In genomic region chr1:147083919-147084272, GRCh38 we compare ENCODE assay signal across 8 cellular contexts.
DNase-seq lines count a peak whose midpoint lies in the region; ATAC-seq and TF ChIP-seq lines count a peak whose summit lies in the region.

No MANE protein-coding gene starts in this region.

- POLR2A ChIA-PET in activated CD4-positive, alpha-beta memory T cell treated with anti-CD3 and anti-CD28 coated beads, Interleukin-2, amount 10 ng/mL, durations not matched to agents 7 days and 5 days (lab: Charles Lee): interaction anchor here (0.6 to 2.0 kb wide), 35 partner anchors 8 to 1803 kb away, joined by 3 to 77 read pairs (median 6); partner anchors contain the start of genes ACP6, BCL9, CHD1L and FMO5

- peaks cover 27% of the 10 kb centered on the region for H3K4me1 Mint-ChIP-seq in T-helper 2 cell treated with Interferon-gamma antibody and Interleukin-4, amounts not matched to agents 5 μg/mL and 100 μg/mL, for 36 hours (ENCODE audit: low read depth)
- H3K4me1 Mint-ChIP-seq in activated CD4-positive, alpha-beta memory T cell treated with anti-CD3 and anti-CD28 coated beads, Interleukin-2, amount 10 ng/mL, durations not matched to agents 7 days and 5 days: peaks cover 46% of the 10 kb centered on the region
- H3K4me1 Mint-ChIP-seq in stimulated activated naive CD8-positive, alpha-beta T cell treated with anti-CD3 and anti-CD28 coated beads, Interleukin-15, amount 100 ng/mL, for 72 hours: peaks cover 48% of the 10 kb centered on the region

- H3K9me3 ChIP-seq in iPS-18c (ENCODE audit: control insufficient read depth, insufficient read depth, low read length): peaks cover 3% of the 10 kb centered on the region

- H3K9me3 Mint-ChIP-seq in T-helper 2 cell treated with Interferon-gamma antibody and Interleukin-4, amounts not matched to agents 5 μg/mL and 100 μg/mL, for 36 hours: no peaks in the 10 kb centered on the region
- no peaks in the 10 kb centered on the region for H3K9me3 Mint-ChIP-seq in activated CD4-positive, alpha-beta memory T cell treated with anti-CD3 and anti-CD28 coated beads, Interleukin-2, amount 10 ng/mL, durations not matched to agents 7 days and 5 days
- no peaks in the 10 kb centered on the region for H3K9me3 Mint-ChIP-seq in stimulated activated naive CD8-positive, alpha-beta T cell treated with anti-CD3 and anti-CD28 coated beads, Interleukin-15, amount 100 ng/mL, for 72 hours

- H3K27me3 Mint-ChIP-seq in T-helper 2 cell treated with Interferon-gamma antibody and Interleukin-4, amounts not matched to agents 5 μg/mL and 100 μg/mL, for 36 hours (ENCODE audit: low read depth): peaks cover 78% of the 10 kb centered on the region
- peaks cover 61% of the 10 kb centered on the region for H3K27me3 Mint-ChIP-seq in activated CD4-positive, alpha-beta memory T cell treated with anti-CD3 and anti-CD28 coated beads, Interleukin-2, amount 10 ng/mL, durations not matched to agents 7 days and 5 days
- H3K27me3 Mint-ChIP-seq in stimulated activated naive CD8-positive, alpha-beta T cell treated with anti-CD3 and anti-CD28 coated beads, Interleukin-15, amount 100 ng/mL, for 72 hours: peaks cover 59% of the 10 kb centered on the region

- CTCF ChIA-PET in activated CD4-positive, alpha-beta memory T cell treated with anti-CD3 and anti-CD28 coated beads, Interleukin-2, amount 10 ng/mL, durations not matched to agents 7 days and 5 days (lab: Charles Lee): interaction anchor here (0.8 kb wide), 1 partner anchor 159 kb away, joined by 4 read pairs; the partner anchor contains the start of gene CHD1L

- TF ChIP-seq CTCF in GM13977 (IDR thresholded peaks at IDR 0.05; ENCODE audit: extremely low read depth, insufficient read depth, missing control alignments): no peak

- peak overlapping the region; percentile 41; the same call in 1 of the 2 replicates for H3K4me3 ChIP-seq in iPS-18c (ENCODE audit: insufficient read depth, low read depth, low read length)

- H3K27ac Mint-ChIP-seq in T-helper 2 cell treated with Interferon-gamma antibody and Interleukin-4, amounts not matched to agents 5 μg/mL and 100 μg/mL, for 36 hours: no peak overlapping the region
- H3K27ac Mint-ChIP-seq in activated CD4-positive, alpha-beta memory T cell treated with anti-CD3 and anti-CD28 coated beads, Interleukin-2, amount 10 ng/mL, durations not matched to agents 7 days and 5 days: peak overlapping the region; percentile 98
- H3K27ac Mint-ChIP-seq in stimulated activated naive CD8-positive, alpha-beta T cell treated with anti-CD3 and anti-CD28 coated beads, Interleukin-15, amount 100 ng/mL, for 72 hours: peak overlapping the region; percentile 100

- in situ Hi-C loops in GM13977 (cut with MboI; ENCODE audit: low pct_unique_long_range_greater_than_20kb, low sequenced_read_pairs, unreplicated experiment): no loop called here

- no peak for DNase-seq in T-helper 2 cell treated with Interferon-gamma antibody and Interleukin-4, amounts not matched to agents 5 μg/mL and 100 μg/mL, for 36 hours (ENCODE audit: low spot score)
- DNase-seq in T-helper 2 cell: no peak
- DNase-seq in activated CD4-positive, alpha-beta memory T cell treated with anti-CD3 and anti-CD28 coated beads, Interleukin-2, amount 10 ng/mL, durations not matched to agents 7 days and 5 days: no peak
- no peak for DNase-seq in stimulated activated naive CD8-positive, alpha-beta T cell treated with anti-CD3 and anti-CD28 coated beads, Interleukin-15, amount 100 ng/mL, for 72 hours
- DNase-seq in hypothalamus (lab: John Stamatoyannopoulos, UW): no peak
- DNase-seq in GM13977 (ENCODE audit: low spot score): no peak
- DNase-seq in NCI-H187 (lab: John Stamatoyannopoulos, UW): no peak

- H3K4me3 Mint-ChIP-seq in T-helper 2 cell treated with Interferon-gamma antibody and Interleukin-4, amounts not matched to agents 5 μg/mL and 100 μg/mL, for 36 hours: peak overlapping the region; percentile 95
- peak overlapping the region; percentile 89 for H3K4me3 Mint-ChIP-seq in activated CD4-positive, alpha-beta memory T cell treated with anti-CD3 and anti-CD28 coated beads, Interleukin-2, amount 10 ng/mL, durations not matched to agents 7 days and 5 days
- H3K4me3 Mint-ChIP-seq in stimulated activated naive CD8-positive, alpha-beta T cell treated with anti-CD3 and anti-CD28 coated beads, Interleukin-15, amount 100 ng/mL, for 72 hours: peak overlapping the region; percentile 83 to 92

- ATAC-seq in stimulated activated naive CD8-positive, alpha-beta T cell treated with anti-CD3 and anti-CD28 coated beads, Interleukin-15, amount 100 ng/mL, for 72 hours: no peak

- no peaks in the 10 kb centered on the region for H3K36me3 Mint-ChIP-seq in T-helper 2 cell treated with Interferon-gamma antibody and Interleukin-4, amounts not matched to agents 5 μg/mL and 100 μg/mL, for 36 hours (ENCODE audit: low read depth)
- H3K36me3 Mint-ChIP-seq in activated CD4-positive, alpha-beta memory T cell treated with anti-CD3 and anti-CD28 coated beads, Interleukin-2, amount 10 ng/mL, durations not matched to agents 7 days and 5 days (ENCODE audit: low read depth): no peaks in the 10 kb centered on the region
